ENCODE assay signal across 2 cellular contexts in genomic region chr11:92045325-92045724, GRCh38.
TF ChIP-seq lines count a peak whose summit lies in the region.

No MANE protein-coding gene starts in this region.

TF ChIP-seq in GM23338, 12 proteins besides CTCF, POLR2A, EP300 and RAD21:
- TF ChIP-seq REST (IDR thresholded peaks at IDR 0.05; ENCODE audit: unreplicated experiment) (no peak), ETS1 (IDR thresholded peaks at IDR 0.05) (no peak), POLR2AphosphoS5 (IDR thresholded peaks at IDR 0.05; ENCODE audit: low read depth) (no peak), NANOG (IDR thresholded peaks at IDR 0.05; ENCODE audit: borderline replicate concordance) (no peak), EZH2 (IDR thresholded peaks at IDR 0.05; ENCODE audit: low read depth, unreplicated experiment) (no peak), STAT1 (IDR thresholded peaks at IDR 0.05; ENCODE audit: unreplicated experiment) (no peak), ZNF462 (CRISPR knock-in tag; IDR thresholded peaks at IDR 0.05) (no peak), ZNF331 (CRISPR knock-in tag; IDR thresholded peaks at IDR 0.05; ENCODE audit: low read depth) (no peak), ZNF114 (CRISPR knock-in tag; IDR thresholded peaks at IDR 0.05) (no peak), CREB1 (CRISPR knock-in tag; IDR thresholded peaks at IDR 0.05; ENCODE audit: low read depth) (no peak), JUNB (IDR thresholded peaks at IDR 0.05; ENCODE audit: unreplicated experiment) (no peak), EZH2phosphoT487 (IDR thresholded peaks at IDR 0.05; ENCODE audit: unreplicated experiment) (no peak)

TF ChIP-seq in K562, 482 proteins besides CTCF, POLR2A, EP300 and RAD21:
- TF ChIP-seq ZBTB40 (IDR thresholded peaks at IDR 0.05) (peak; percentile 48; the same call in 1 of the 2 replicates), ZBTB40 (CRISPR knock-in tag; IDR thresholded peaks at IDR 0.05) (no peak), MLX (CRISPR knock-in tag; conservative IDR thresholded peaks at IDR 0.05) (no peak), DLX4 (CRISPR knock-in tag; IDR thresholded peaks at IDR 0.05) (no peak), MEIS2 (IDR thresholded peaks at IDR 0.05; ENCODE audit: partially characterized antibody) (peak; percentile 4), MAFK (IDR thresholded peaks at IDR 0.05; ENCODE audit: low read length) (no peak), ZNF444 (CRISPR knock-in tag; IDR thresholded peaks at IDR 0.05) (no peak), MAFG (tag; conservative IDR thresholded peaks at IDR 0.05) (peak; percentile 51), BCLAF1 (IDR thresholded peaks at IDR 0.05; ENCODE audit: borderline replicate concordance in 1 of 2, control insufficient read depth in 1 of 2, low read depth in 2 of 2, low read length in 1 of 2) (no peak), NR2C1 (IDR thresholded peaks at IDR 0.05) (no peak), NR2C1 (tag; IDR thresholded peaks at IDR 0.05) (0 out of 2 replicates have a peak, but pooled peaks have one; percentile 28), FOXJ2 (tag; IDR thresholded peaks at IDR 0.05) (no peak), JUND (IDR thresholded peaks at IDR 0.05; ENCODE audit: borderline replicate concordance, low read depth, low read length) (peak; percentile 41; the same call in 1 of the 2 replicates), JUND (tag; IDR thresholded peaks at IDR 0.05; ENCODE audit: borderline replicate concordance, low read depth, low read length) (peak; percentile 53; the same call in 2 of the 3 replicates), ATF3 (IDR thresholded peaks at IDR 0.05) (peak; percentile 22; the same call in 1 of the 2 replicates), ATF3 (CRISPR knock-in tag; conservative IDR thresholded peaks at IDR 0.05) (no peak), NFE2 (IDR thresholded peaks at IDR 0.05; ENCODE audit: low read depth) (peak; percentile 39; the same call in 1 of the 2 replicates), RERE (CRISPR knock-in tag; IDR thresholded peaks at IDR 0.05; ENCODE audit: borderline replicate concordance) (no peak), CBFA2T3 (IDR thresholded peaks at IDR 0.05) (no peak), FOSL1 (tag; conservative IDR thresholded peaks at IDR 0.05) (peak; percentile 69), ZNF561 (CRISPR knock-in tag; conservative IDR thresholded peaks at IDR 0.05) (no peak), COPS2 (conservative IDR thresholded peaks at IDR 0.05) (no peak), RBM25 (IDR thresholded peaks at IDR 0.05; ENCODE audit: low read depth, low read length, severe bottlenecking) (no peak)
